ENCODE assay signal across 14 cellular contexts in the genomic region with DNA sequence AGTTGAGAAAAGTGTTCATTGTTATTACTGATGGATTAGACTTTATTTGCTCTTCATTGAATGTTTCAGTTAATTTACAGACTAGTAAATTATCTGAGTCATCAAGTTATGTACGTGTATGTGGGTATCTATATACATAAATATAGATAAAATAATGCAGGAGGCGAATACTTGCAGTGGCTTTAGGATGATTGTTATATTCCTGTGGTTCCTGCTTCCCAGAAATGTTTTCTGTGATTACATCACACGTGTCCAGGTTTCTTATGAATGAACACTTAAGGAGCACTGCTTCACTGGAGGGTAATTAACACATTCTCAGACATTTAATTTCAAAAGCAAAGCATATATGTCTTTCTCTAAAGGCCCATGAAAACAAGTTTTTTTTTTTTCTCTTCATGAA. TPM values are rescaled to one million over a fixed set of nuclear protein-coding genes. Genes with fewer than 3 reads are reported as not detected.
DNase-seq lines count a peak whose midpoint lies in the region; ATAC-seq, FAIRE-seq and TF ChIP-seq lines count a peak whose summit lies in the region.
"Had no signal": no experiment of that assay in that cellular context is flagged by ENCODE, and none has a peak within 500 bp of the region (broad histone marks: within the 10 kb centered on the region; RNA-seq: fewer than 3 reads in every experiment).

No MANE protein-coding gene starts in this region.

- no peaks in the 10 kb centered on the region for H3K9me3 ChIP-seq in naive thymus-derived CD4-positive, alpha-beta T cell (ENCODE audit: control insufficient read depth in 2 of 3, low read length in 3 of 3)
- H3K9me3 ChIP-seq: spleen had no signal

- intact Hi-C loops in naive thymus-derived CD4-positive, alpha-beta T cell (cut with micrococcal nuclease) = no loop called here

- POLR2A ChIA-PET in naive thymus-derived CD4-positive, alpha-beta T cell (lab: Charles Lee) = no interaction called here

- peak; percentile 89 for DNase-seq in AG10803 (ENCODE audit: low read depth)
- peak; percentile 52 for DNase-seq in RCC 7860 (ENCODE audit: low spot score)
- DNase-seq in epithelial cell of prostate (ENCODE audit: low read depth, low spot score) = no peak
- no peak for DNase-seq in progenitor cell of endocrine pancreas (ENCODE audit: low spot score, unreplicated experiment)
- DNase-seq in naive thymus-derived CD4-positive, alpha-beta T cell = no peak
- no peak for DNase-seq in iPS-NIHi11 (ENCODE audit: low spot score)
- DNase-seq: activated CD4-positive, alpha-beta T cell treated with anti-CD3 and anti-CD28 coated beads, Interleukin-2, amount 50 U/mL, for 4 hours; CD4-positive, alpha-beta T cell; NCI-H2029 treated with DMSO at 0.1 percent for 48 hours; spleen had no signal

- H3K27ac ChIP-seq in epithelial cell of prostate = peak overlapping the region; percentile 95
- no peak overlapping the region for H3K27ac ChIP-seq in naive thymus-derived CD4-positive, alpha-beta T cell (ENCODE audit: low read depth, low read length)

- no peaks in the 10 kb centered on the region for H3K36me3 ChIP-seq in naive thymus-derived CD4-positive, alpha-beta T cell (ENCODE audit: control insufficient read depth in 2 of 3, insufficient read depth in 3 of 3, low read length in 3 of 3)
- H3K36me3 ChIP-seq: spleen had no signal

- H3K27me3 ChIP-seq in naive thymus-derived CD4-positive, alpha-beta T cell (ENCODE audit: control insufficient read depth in 2 of 2, insufficient read depth in 2 of 2, low read length in 2 of 2) = no peaks in the 10 kb centered on the region

- peaks cover 44% of the 10 kb centered on the region for H3K4me1 Mint-ChIP-seq in progenitor cell of endocrine pancreas (ENCODE audit: low read depth)
- no peaks in the 10 kb centered on the region for H3K4me1 Mint-ChIP-seq in naive thymus-derived CD4-positive, alpha-beta T cell
- H3K4me1 Mint-ChIP-seq: memory B cell had no signal

- TF ChIP-seq CTCF in AG10803 (conservative IDR thresholded peaks at IDR 0.05; ENCODE audit: low read length) (no peak), progenitor cell of endocrine pancreas (IDR thresholded peaks at IDR 0.05; ENCODE audit: unreplicated experiment) (no peak)

- no peak overlapping the region for H3K4me3 ChIP-seq in AG10803 (ENCODE audit: low read length)
- no peak overlapping the region for H3K4me3 ChIP-seq in naive thymus-derived CD4-positive, alpha-beta T cell (ENCODE audit: low read length)
- H3K4me3 ChIP-seq: spleen had no signal

- H3K4me3 Mint-ChIP-seq in progenitor cell of endocrine pancreas (ENCODE audit: low read depth) = no peak overlapping the region
- no peak overlapping the region for H3K4me3 Mint-ChIP-seq in naive thymus-derived CD4-positive, alpha-beta T cell
- H3K4me3 Mint-ChIP-seq: activated naive CD8-positive, alpha-beta T cell; CD4-positive, alpha-beta T cell; memory B cell had no signal

- FAIRE-seq in RCC 7860 (lab: Jason Lieb, UNC) = no peak

- no peak for ATAC-seq in GM18870 (IDR thresholded peaks at IDR 0.05; ENCODE audit: unreplicated experiment)
- ATAC-seq in naive thymus-derived CD4-positive, alpha-beta T cell = no peak
- no peak for ATAC-seq in GM19351 (IDR thresholded peaks at IDR 0.05; ENCODE audit: unreplicated experiment)

- H3K27ac Mint-ChIP-seq in progenitor cell of endocrine pancreas = peak overlapping the region; percentile 69
- H3K27ac Mint-ChIP-seq in naive thymus-derived CD4-positive, alpha-beta T cell = no peak overlapping the region
- H3K27ac Mint-ChIP-seq: activated naive CD8-positive, alpha-beta T cell; CD4-positive, alpha-beta T cell; memory B cell had no signal

- H3K4me1 ChIP-seq in naive thymus-derived CD4-positive, alpha-beta T cell (ENCODE audit: control insufficient read depth in 2 of 2, insufficient read depth in 2 of 2, low read length in 2 of 2) = no peaks in the 10 kb centered on the region
- H3K4me1 ChIP-seq: spleen had no signal

- H3K9me3 Mint-ChIP-seq in progenitor cell of endocrine pancreas (ENCODE audit: low read depth) = no peaks in the 10 kb centered on the region
- H3K9me3 Mint-ChIP-seq in naive thymus-derived CD4-positive, alpha-beta T cell = no peaks in the 10 kb centered on the region
- H3K9me3 Mint-ChIP-seq: CD4-positive, alpha-beta T cell; memory B cell had no signal

- peaks cover 17% of the 10 kb centered on the region for H3K36me3 Mint-ChIP-seq in progenitor cell of endocrine pancreas (ENCODE audit: insufficient read depth)
- no peaks in the 10 kb centered on the region for H3K36me3 Mint-ChIP-seq in naive thymus-derived CD4-positive, alpha-beta T cell
- H3K36me3 Mint-ChIP-seq: activated naive CD8-positive, alpha-beta T cell; memory B cell had no signal

- CTCF ChIA-PET in naive thymus-derived CD4-positive, alpha-beta T cell (lab: Charles Lee) = no interaction called here

- H3K27me3 Mint-ChIP-seq in progenitor cell of endocrine pancreas = no peaks in the 10 kb centered on the region
- H3K27me3 Mint-ChIP-seq in naive thymus-derived CD4-positive, alpha-beta T cell = peaks cover 6 to 31% (median 15%) of the 10 kb centered on the region in 5 donors

RNA-seq across cellular contexts. Expression of a gene that starts 28.4 kb away (rescaled TPM):
- total RNA-seq in progenitor cell of endocrine pancreas = 199 and 204 TPM in 2 replicates
- total RNA-seq in naive thymus-derived CD4-positive, alpha-beta T cell = under 1 TPM in 1 of 5 experiments, not detected in 4; 0.15 TPM
- polyA plus RNA-seq in naive thymus-derived CD4-positive, alpha-beta T cell = not detected

Comparison
In these comparisons a context has a peak if more than half of its experiments do, and no peak if none do; other contexts are left out.
1. DNase-seq: peak in AG10803 (single experiment) and RCC 7860 (single experiment); none in epithelial cell of prostate (single experiment), progenitor cell of endocrine pancreas (single experiment), naive thymus-derived CD4-positive, alpha-beta T cell (0 of 9) and iPS-NIHi11 (single experiment).
2. RNA of a gene that starts 28.4 kb away (total RNA-seq): 199 to 204 TPM in progenitor cell of endocrine pancreas; 0.15 TPM in naive thymus-derived CD4-positive, alpha-beta T cell; every median in the first group is over 100 times any median in the second.